Comparison of ENCODE assay signal across 8 cellular contexts in genomic region chr1:236394905-236395779, GRCh38. TPM values are rescaled to one million over a fixed set of nuclear protein-coding genes. Genes with fewer than 3 reads are reported as not detected.
DNase-seq lines count a peak whose midpoint lies in the region; ATAC-seq, FAIRE-seq and TF ChIP-seq lines count a peak whose summit lies in the region.

No MANE protein-coding gene starts in this region.

- in situ Hi-C loops in astrocyte of the cerebellum (cut with HindIII; ENCODE audit: low sequenced_read_pairs) = no loop called here

- WGBS in A549 (ENCODE audit: missing lambda C conversion rate) = 4% methylated on average over 31 of the region's 82 CpGs

- TF ChIP-seq CTCF in A549 (IDR thresholded peaks at IDR 0.05) (no peak), astrocyte of the cerebellum (IDR thresholded peaks at IDR 0.05; ENCODE audit: low read depth, low read length, missing control alignments) (no peak)

- peak overlapping the region; percentile 69 for H3K4me3 ChIP-seq in A549
- H3K4me3 ChIP-seq in astrocyte of the cerebellum (ENCODE audit: low read depth, low read length) = peak overlapping the region; percentile 67
- H3K4me3 ChIP-seq in iPS-18c (ENCODE audit: insufficient read depth, low read depth, low read length) = peak overlapping the region; percentile 77

- peaks cover 56% of the 10 kb centered on the region for H3K4me1 ChIP-seq in A549

- TF ChIP-seq POLR2A in A549 (IDR thresholded peaks at IDR 0.05; ENCODE audit: low read length) = peak; percentile 28; the same call in 1 of the 2 replicates

- POLR2A ChIA-PET in A549 (lab: Yijun Ruan, JAX) = interaction anchor here (1.3 kb wide), 1 partner anchor 113 kb away, joined by 3 read pairs; the partner anchor contains the start of gene ERO1B

- H3K4me2 ChIP-seq in A549 = peak overlapping the region; percentile 79

- no peak for TF ChIP-seq EP300 in A549 (IDR thresholded peaks at IDR 0.05)

- ATAC-seq in A549 (peak; percentile 65 to 71), GM18511 (IDR thresholded peaks at IDR 0.05; ENCODE audit: unreplicated experiment) (peak; percentile 77), HG03103 (IDR thresholded peaks at IDR 0.05; ENCODE audit: low read depth, unreplicated experiment) (peak; percentile 65), SK-N-SH treated with all-trans-retinoic acid at 6 μM for 48 hours (peak; percentile 70), GM18520 (IDR thresholded peaks at IDR 0.05; ENCODE audit: unreplicated experiment) (no peak)

- H3K9me3 ChIP-seq in A549 (no peaks in the 10 kb centered on the region), iPS-18c (ENCODE audit: control insufficient read depth, insufficient read depth, low read length) (peaks cover 2% of the 10 kb centered on the region)

- CTCF ChIA-PET in A549 (lab: Yijun Ruan, JAX) = interaction anchor here (0.5 to 1.4 kb wide), 3 partner anchors 24 to 936 kb away, joined by 3 to 4 read pairs (median 3); no protein-coding TSS in a partner anchor

- TF ChIP-seq RAD21 in A549 (conservative IDR thresholded peaks at IDR 0.05 in 1 of 2, IDR thresholded peaks at IDR 0.05 in 1 of 2) = no peak

- no peak for FAIRE-seq in A549 (lab: Jason Lieb, UNC)

- DNase-seq in A549 (ENCODE audit: low read depth in 1 of 2, low spot score in 1 of 2) = peak in 1 of 2 experiments; percentile 40
- DNase-seq in astrocyte of the cerebellum (ENCODE audit: low read depth) = no peak
- DNase-seq in stimulated activated CD4-positive, alpha-beta T cell treated with anti-CD3 and anti-CD28 coated beads, Interleukin-1b, Interleukin-23, amount 100 ng/mL, for 4 hours (ENCODE audit: low read depth in 2 of 2) = peak; percentile 12 to 22

- H3K27ac ChIP-seq in A549 = peak overlapping the region; percentile 72 to 83

TF ChIP-seq in A549, 52 proteins besides CTCF, POLR2A, EP300 and RAD21:
- TF ChIP-seq ZC3H11A (IDR thresholded peaks at IDR 0.05) (no peak), PHF8 (IDR thresholded peaks at IDR 0.05; ENCODE audit: borderline replicate concordance, low read depth) (0 out of 2 replicates have a peak, but pooled peaks have one; percentile 45)

TF ChIP-seq in SK-N-SH treated with all-trans-retinoic acid at 6 μM for 48 hours, 23 proteins besides CTCF, POLR2A, EP300 and RAD21:
- TF ChIP-seq SNAI2 (CRISPR knock-in tag; IDR thresholded peaks at IDR 0.05) (no peak), ZNF565 (CRISPR knock-in tag; conservative IDR thresholded peaks at IDR 0.05; ENCODE audit: low read depth) (no peak), TCF4 (CRISPR knock-in tag; IDR thresholded peaks at IDR 0.05; ENCODE audit: borderline replicate concordance) (no peak), CSRNP3 (CRISPR knock-in tag; IDR thresholded peaks at IDR 0.05) (no peak), BACH2 (CRISPR knock-in tag; IDR thresholded peaks at IDR 0.05; ENCODE audit: borderline replicate concordance) (no peak), GLIS3 (CRISPR knock-in tag; IDR thresholded peaks at IDR 0.05) (no peak), TOX (CRISPR knock-in tag; IDR thresholded peaks at IDR 0.05; ENCODE audit: borderline replicate concordance) (no peak), ZFP30 (CRISPR knock-in tag; IDR thresholded peaks at IDR 0.05) (no peak), ZNF70 (CRISPR knock-in tag; IDR thresholded peaks at IDR 0.05) (no peak), PATZ1 (CRISPR knock-in tag; IDR thresholded peaks at IDR 0.05; ENCODE audit: borderline replicate concordance) (no peak), RARB (CRISPR knock-in tag; IDR thresholded peaks at IDR 0.05) (no peak), ZNF8 (CRISPR knock-in tag; IDR thresholded peaks at IDR 0.05) (no peak), ZC3H10 (CRISPR knock-in tag; IDR thresholded peaks at IDR 0.05) (no peak), CREB5 (CRISPR knock-in tag; IDR thresholded peaks at IDR 0.05; ENCODE audit: low read depth) (no peak), TSHZ2 (CRISPR knock-in tag; IDR thresholded peaks at IDR 0.05) (no peak), CSDC2 (CRISPR knock-in tag; IDR thresholded peaks at IDR 0.05) (no peak)

RNA-seq across cellular contexts. Expression of gene EDARADD, which starts 1.1 kb away (rescaled TPM):
- polyA plus RNA-seq in A549 (2011; rRNA removed) = 5.8 and 7.2 TPM in 2 replicates
- 1.1 and 1.3 TPM in 2 replicates for polyA plus RNA-seq in A549 (2012; cell fraction: cytosol; rRNA removed)
- polyA plus RNA-seq in A549 (2012; cell fraction: nucleus; rRNA removed) = 0.73 and 0.95 TPM in 2 replicates
- polyA plus RNA-seq in A549 (2017; fragmentation: RNase III; extraction: RNeasy Plus Mini Kit Qiagen cat#74134 plus additional on column Dnase treatment) = 1.5 to 2.1 TPM (median 2.0 TPM) in 3 replicates
- 6.2 and 6.8 TPM in 2 replicates for polyA minus RNA-seq in A549 (2011; rRNA and poly(A)+ RNA removed)
